ENCODE assay signal across 1 cellular context in genomic region chr2:197369228-197369945, GRCh38.
TF ChIP-seq lines count a peak whose summit lies in the region.

No MANE protein-coding gene starts in this region.

TF ChIP-seq in GM23338, 12 proteins besides CTCF, POLR2A, EP300 and RAD21 (continued from another document):
- TF ChIP-seq ZNF462 (CRISPR knock-in tag; IDR thresholded peaks at IDR 0.05) = no peak
- no peak for TF ChIP-seq ZNF114 (CRISPR knock-in tag; IDR thresholded peaks at IDR 0.05)
- no peak for TF ChIP-seq EZH2phosphoT487 (IDR thresholded peaks at IDR 0.05; ENCODE audit: unreplicated experiment)
- TF ChIP-seq JUNB (IDR thresholded peaks at IDR 0.05; ENCODE audit: unreplicated experiment) = no peak
